1 cellular context compared by ENCODE assay signal in genomic region chr4:148200960-148201359, GRCh38.
TF ChIP-seq lines count a peak whose summit lies in the region.

No MANE protein-coding gene starts in this region.

TF ChIP-seq in HEK293, 187 proteins besides CTCF, POLR2A, EP300 and RAD21 (continued from another document):
- TF ChIP-seq PATZ1 (tag by site-specific recombination; IDR thresholded peaks at IDR 0.05) (no peak), PRDM1 (tag by site-specific recombination; IDR thresholded peaks at IDR 0.05) (no peak)
